Comparison of ENCODE assay signal across 19 cellular contexts in the genomic region with DNA sequence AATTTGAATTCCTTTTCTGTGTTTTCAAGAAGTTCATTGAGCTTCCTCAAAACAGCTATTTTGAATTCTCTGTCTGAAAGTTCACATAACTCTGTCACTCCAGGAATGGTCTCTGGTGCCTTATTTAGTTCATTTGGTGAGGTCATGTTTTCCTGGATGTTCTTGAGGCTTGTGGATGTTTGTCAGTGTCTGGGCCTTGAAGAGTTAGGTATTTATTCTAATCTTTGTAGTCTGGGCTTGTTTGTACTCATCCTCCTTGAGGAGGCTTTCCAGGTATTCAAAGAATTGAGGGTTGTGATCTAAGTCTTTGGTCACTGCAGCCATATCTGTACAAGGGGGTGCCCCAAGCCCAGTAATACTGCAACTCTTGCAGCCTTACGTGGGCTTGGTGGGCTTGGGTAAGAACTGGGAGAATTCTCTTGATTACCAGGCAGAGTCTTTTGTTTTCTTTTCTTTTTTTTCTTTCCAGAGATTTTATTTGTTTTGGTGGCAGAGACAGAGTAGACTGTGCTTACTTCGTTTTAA. TPM values are rescaled to one million over a fixed set of nuclear protein-coding genes. Genes with fewer than 3 reads are reported as not detected.
"Had no signal": no experiment of that assay in that cellular context is flagged by ENCODE, and none has a peak within 500 bp of the region (broad histone marks: within the 10 kb centered on the region; RNA-seq: fewer than 3 reads in every experiment).

No MANE protein-coding gene starts in this region.

- H3K4me3 Mint-ChIP-seq: activated CD4-positive, alpha-beta T cell treated with anti-CD3 and anti-CD28 coated beads, Interleukin-2, amount 10 ng/mL, durations not matched to agents 7 days and 5 days; activated naive CD8-positive, alpha-beta T cell treated with anti-CD3 and anti-CD28 coated beads, Interleukin-2, amount 10 ng/mL, durations not matched to agents 7 days and 5 days; memory B cell; naive thymus-derived CD8-positive, alpha-beta T cell had no signal

- H3K4me3 ChIP-seq: hepatocyte, left ventricle myocardium inferior, SK-N-MC, stomach, thoracic aorta had no signal

- ATAC-seq: naive thymus-derived CD8-positive, alpha-beta T cell had no signal

- H3K27me3 ChIP-seq: hepatocyte, stomach had no signal

- DNase-seq: activated CD4-positive, alpha-beta T cell treated with anti-CD3 and anti-CD28 coated beads, Interleukin-2, amount 10 ng/mL, durations not matched to agents 7 days and 5 days; activated gamma-delta T cell; activated naive CD8-positive, alpha-beta T cell treated with anti-CD3 and anti-CD28 coated beads, Interleukin-2, amount 10 ng/mL, durations not matched to agents 7 days and 5 days; anterior cingulate cortex; dermis blood vessel endothelial cell; erythroblast; left ventricle myocardium inferior; naive thymus-derived CD8-positive, alpha-beta T cell; posterior cingulate gyrus; retina; stimulated activated CD4-positive, alpha-beta T cell treated with anti-CD3 and anti-CD28 coated beads, Interleukin-15, amount 100 ng/mL, for 24 hours; stimulated activated CD4-positive, alpha-beta T cell treated with anti-CD3 and anti-CD28 coated beads, Interleukin-4, amount 100 ng/mL, for 1 hour; stomach had no signal

- H3K4me1 Mint-ChIP-seq: memory B cell had no signal

- H3K27ac ChIP-seq: hepatocyte, left ventricle myocardium inferior, SK-N-MC, stomach, thoracic aorta had no signal

- H3K9me3 Mint-ChIP-seq: activated CD4-positive, alpha-beta T cell treated with anti-CD3 and anti-CD28 coated beads, Interleukin-2, amount 10 ng/mL, durations not matched to agents 7 days and 5 days; activated naive CD8-positive, alpha-beta T cell treated with anti-CD3 and anti-CD28 coated beads, Interleukin-2, amount 10 ng/mL, durations not matched to agents 7 days and 5 days; memory B cell had no signal

- H3K27me3 Mint-ChIP-seq: activated CD4-positive, alpha-beta T cell treated with anti-CD3 and anti-CD28 coated beads, Interleukin-2, amount 10 ng/mL, durations not matched to agents 7 days and 5 days; activated naive CD8-positive, alpha-beta T cell treated with anti-CD3 and anti-CD28 coated beads, Interleukin-2, amount 10 ng/mL, durations not matched to agents 7 days and 5 days; memory B cell; naive thymus-derived CD8-positive, alpha-beta T cell had no signal

- H3K27ac Mint-ChIP-seq: activated CD4-positive, alpha-beta T cell treated with anti-CD3 and anti-CD28 coated beads, Interleukin-2, amount 10 ng/mL, durations not matched to agents 7 days and 5 days; activated naive CD8-positive, alpha-beta T cell treated with anti-CD3 and anti-CD28 coated beads, Interleukin-2, amount 10 ng/mL, durations not matched to agents 7 days and 5 days; memory B cell had no signal

- H3K9me3 ChIP-seq: left ventricle myocardium inferior, stomach, thoracic aorta had no signal

RNA-seq across cellular contexts. Expression of gene EPB42, which starts 55.0 kb away (rescaled TPM):
- total RNA-seq: activated CD4-positive, alpha-beta T cell treated with anti-CD3 and anti-CD28 coated beads, Interleukin-2, amount 10 ng/mL, durations not matched to agents 7 days and 5 days; activated CD8-positive, alpha-beta memory T cell treated with anti-CD3 and anti-CD28 coated beads for 36 hours; activated naive CD8-positive, alpha-beta T cell treated with anti-CD3 and anti-CD28 coated beads, Interleukin-2, amount 10 ng/mL, durations not matched to agents 7 days and 5 days; dermis blood vessel endothelial cell; kidney epithelial cell; left ventricle myocardium inferior; naive thymus-derived CD8-positive, alpha-beta T cell; thoracic aorta had no signal
- polyA plus RNA-seq: naive thymus-derived CD8-positive, alpha-beta T cell; stomach had no signal
